In genomic region chr7:101018271-101019167, GRCh38 we compare ENCODE assay signal across 2 cellular contexts.
TF ChIP-seq lines count a peak whose summit lies in the region.

No MANE protein-coding gene starts in this region.

TF ChIP-seq in HEK293T, 16 proteins besides CTCF, POLR2A, EP300 and RAD21:
- TF ChIP-seq HDGF (IDR thresholded peaks at IDR 0.05; ENCODE audit: borderline replicate concordance) (no peak), SP1 (IDR thresholded peaks at IDR 0.05) (no peak), TARDBP (IDR thresholded peaks at IDR 0.05) (no peak), FOXA1 (IDR thresholded peaks at IDR 0.05) (no peak), ARNT (IDR thresholded peaks at IDR 0.05) (no peak), ELF4 (IDR thresholded peaks at IDR 0.05) (no peak), L3MBTL2 (conservative IDR thresholded peaks at IDR 0.05) (no peak), FOXK2 (IDR thresholded peaks at IDR 0.05) (no peak), LEF1 (IDR thresholded peaks at IDR 0.05; ENCODE audit: borderline replicate concordance) (no peak), BHLHE40 (IDR thresholded peaks at IDR 0.05; ENCODE audit: borderline replicate concordance) (no peak), FOXM1 (IDR thresholded peaks at IDR 0.05; ENCODE audit: borderline replicate concordance) (no peak), CTBP1 (IDR thresholded peaks at IDR 0.05; ENCODE audit: borderline replicate concordance) (no peak), ZNF384 (IDR thresholded peaks at IDR 0.05) (no peak)

TF ChIP-seq in GM12878, 131 proteins besides CTCF, POLR2A, EP300 and RAD21 (continues in another document):
- TF ChIP-seq NBN (IDR thresholded peaks at IDR 0.05), result no peak
- 0 out of 2 replicates have a peak, but pooled peaks have one; percentile 55 for TF ChIP-seq IRF4 (IDR thresholded peaks at IDR 0.05; ENCODE audit: low read depth, low read length)
- TF ChIP-seq NRF1 (conservative IDR thresholded peaks at IDR 0.05; ENCODE audit: low read depth, low read length), result no peak
- no peak for TF ChIP-seq FOXK2 (IDR thresholded peaks at IDR 0.05)
- TF ChIP-seq ZNF217 (IDR thresholded peaks at IDR 0.05), result no peak
- TF ChIP-seq ZNF24 (IDR thresholded peaks at IDR 0.05), result no peak
- no peak for TF ChIP-seq NR2C2 (IDR thresholded peaks at IDR 0.05; ENCODE audit: borderline replicate concordance, control insufficient read depth, insufficient read length, low read depth)
- TF ChIP-seq HDAC2 (IDR thresholded peaks at IDR 0.05), result no peak
- TF ChIP-seq ZBTB33 (IDR thresholded peaks at IDR 0.05), result no peak
- no peak for TF ChIP-seq CREB1 (IDR thresholded peaks at IDR 0.05; ENCODE audit: low read depth)
- TF ChIP-seq SMARCA5 (IDR thresholded peaks at IDR 0.05), result no peak
- TF ChIP-seq RFX5 (IDR thresholded peaks at IDR 0.05; ENCODE audit: low read depth, low read length), result no peak
- peak; percentile 82; the same call in 1 of the 2 replicates for TF ChIP-seq ZNF687 (IDR thresholded peaks at IDR 0.05)
- peak; percentile 61; the same call in 1 of the 2 replicates for TF ChIP-seq NFIC (IDR thresholded peaks at IDR 0.05; ENCODE audit: low read depth, low read length)
- no peak for TF ChIP-seq NKRF (conservative IDR thresholded peaks at IDR 0.05)
- no peak for TF ChIP-seq STAT3 (IDR thresholded peaks at IDR 0.05; ENCODE audit: low read depth, low read length)
- TF ChIP-seq MLLT1 (IDR thresholded peaks at IDR 0.05), result no peak
- no peak for TF ChIP-seq CEBPB (IDR thresholded peaks at IDR 0.05; ENCODE audit: borderline replicate concordance in 1 of 2, low read depth in 2 of 2, low read length in 2 of 2)
- TF ChIP-seq KAT2A (conservative IDR thresholded peaks at IDR 0.05; ENCODE audit: control insufficient read depth, low read depth, low read length), result no peak
- TF ChIP-seq ELK1 (IDR thresholded peaks at IDR 0.05; ENCODE audit: low read depth, low read length), result no peak
- TF ChIP-seq CUX1 (IDR thresholded peaks at IDR 0.05; ENCODE audit: insufficient replicate concordance, low read depth, low read length), result peak; percentile 56
- no peak for TF ChIP-seq SUPT20H (IDR thresholded peaks at IDR 0.05; ENCODE audit: borderline replicate concordance, control insufficient read depth, low read depth, low read length)
- TF ChIP-seq ZBTB11 (CRISPR knock-in tag; IDR thresholded peaks at IDR 0.05), result no peak
- no peak for TF ChIP-seq SREBF2 (IDR thresholded peaks at IDR 0.05; ENCODE audit: low read length)
- TF ChIP-seq PKNOX1 (IDR thresholded peaks at IDR 0.05), result no peak
- TF ChIP-seq RELA (IDR thresholded peaks at IDR 0.05; ENCODE audit: borderline replicate concordance, partially characterized antibody), result peak; percentile 55
- 0 out of 2 replicates have a peak, but pooled peaks have one; percentile 48 for TF ChIP-seq MTA2 (IDR thresholded peaks at IDR 0.05; ENCODE audit: low read depth)
- no peak for TF ChIP-seq MEF2A (IDR thresholded peaks at IDR 0.05; ENCODE audit: insufficient read depth, low read depth, low read length)
- TF ChIP-seq IKZF1 (conservative IDR thresholded peaks at IDR 0.05), result peak; percentile 97
- TF ChIP-seq POU2F2 (IDR thresholded peaks at IDR 0.05; ENCODE audit: borderline replicate concordance, low read depth, low read length), result no peak
- no peak for TF ChIP-seq PAX8 (IDR thresholded peaks at IDR 0.05)
- no peak for TF ChIP-seq ESRRA (IDR thresholded peaks at IDR 0.05; ENCODE audit: low read length)
- no peak for TF ChIP-seq SUZ12 (IDR thresholded peaks at IDR 0.05; ENCODE audit: unreplicated experiment)
- TF ChIP-seq KLF5 (IDR thresholded peaks at IDR 0.05; ENCODE audit: partially characterized antibody), result no peak
